ENCODE assay signal across 9 cellular contexts in the genomic region with DNA sequence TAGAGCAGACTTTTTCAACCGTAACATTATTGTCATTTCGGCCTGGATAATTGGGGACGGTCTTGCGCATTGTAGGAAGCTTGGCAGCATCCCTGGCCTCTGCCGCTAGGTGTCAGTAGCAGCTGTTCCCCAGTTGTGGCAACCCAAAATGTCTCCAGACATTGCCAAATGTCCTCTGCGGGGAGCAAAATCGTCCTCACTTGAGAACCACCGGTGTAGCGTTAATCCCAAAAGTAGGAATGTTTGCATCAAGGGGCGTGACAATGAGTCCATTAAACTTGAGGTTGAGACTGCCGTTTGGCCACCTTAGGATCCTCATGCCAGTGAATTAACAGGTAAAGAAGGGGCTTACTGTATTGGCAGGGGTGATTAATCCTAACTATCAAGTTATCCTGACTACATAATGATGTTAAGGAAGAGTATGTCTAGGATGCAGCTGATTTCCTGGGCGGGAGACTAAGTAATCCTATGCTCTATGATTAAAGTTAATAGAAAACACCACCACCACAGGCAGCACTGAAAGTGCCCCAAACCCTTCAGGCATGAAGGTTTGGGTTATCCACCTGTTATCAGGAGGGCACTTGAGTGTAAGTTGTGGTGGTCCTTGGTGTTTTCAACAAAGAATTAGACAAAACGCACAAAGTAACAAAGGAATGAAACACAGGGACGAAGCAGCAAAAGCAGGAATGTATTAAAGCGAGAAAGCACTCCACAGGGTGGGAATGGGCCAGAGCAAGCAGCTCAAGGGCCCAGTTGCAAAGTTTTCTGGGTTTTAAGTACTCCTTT. TPM values are rescaled to one million over a fixed set of nuclear protein-coding genes. Genes with fewer than 3 reads are reported as not detected.
A peak's percentile ranks its signal among the peaks of the same experiment; 100 is the strongest.
DNase-seq lines count a peak whose midpoint lies in the region; ATAC-seq and TF ChIP-seq lines count a peak whose summit lies in the region.
"Had no signal": no experiment of that assay in that cellular context is flagged by ENCODE, and none has a peak within 500 bp of the region (broad histone marks: within the 10 kb centered on the region; RNA-seq: fewer than 3 reads in every experiment).

No MANE protein-coding gene starts in this region.

- peaks cover 0 to 6% (median 0%) of the 10 kb centered on the region in 7 donors for H3K9me3 Mint-ChIP-seq in CD4-positive, CD25-positive, alpha-beta regulatory T cell

- H3K4me1 Mint-ChIP-seq in CD4-positive, CD25-positive, alpha-beta regulatory T cell, result peaks cover 0 to 13% (median 5%) of the 10 kb centered on the region in 4 donors
- H3K4me1 Mint-ChIP-seq in T-helper 17 cell, result peaks cover 7% of the 10 kb centered on the region

- no peaks in the 10 kb centered on the region for H3K36me3 ChIP-seq in CD4-positive, CD25-positive, alpha-beta regulatory T cell (ENCODE audit: control insufficient read depth, insufficient read depth, low read length)
- no peaks in the 10 kb centered on the region for H3K36me3 ChIP-seq in right atrium auricular region

- peak; percentile 69 to 88 (median 83) for DNase-seq in CD4-positive, CD25-positive, alpha-beta regulatory T cell
- DNase-seq in NCI-H1048 (lab: John Stamatoyannopoulos, UW), result peak; percentile 43
- DNase-seq in T-helper 17 cell, result peak; percentile 54 to 76 (median 65)
- peak; percentile 63 for DNase-seq in amniotic epithelial cell (ENCODE audit: low read depth)
- DNase-seq in right atrium auricular region (ENCODE audit: low spot score), result peak; percentile 89
- DNase-seq in sciatic nerve (ENCODE audit: low spot score), result peak; percentile 91

- H3K27me3 Mint-ChIP-seq in CD4-positive, CD25-positive, alpha-beta regulatory T cell, result no peaks in the 10 kb centered on the region
- no peaks in the 10 kb centered on the region for H3K27me3 Mint-ChIP-seq in T-helper 17 cell

- ATAC-seq in CD4-positive, CD25-positive, alpha-beta regulatory T cell (ENCODE audit: low read depth in 2 of 2), result peak; percentile 50 to 53
- peak; percentile 44 for ATAC-seq in GM21717 (IDR thresholded peaks at IDR 0.05; ENCODE audit: unreplicated experiment)
- ATAC-seq in T-helper 17 cell, result peak; percentile 53
- peak; percentile 79 for ATAC-seq in sciatic nerve
- ATAC-seq in HG02884 (IDR thresholded peaks at IDR 0.05; ENCODE audit: unreplicated experiment), result no peak

- peak overlapping the region; percentile 55 for H3K4me3 ChIP-seq in CD4-positive, CD25-positive, alpha-beta regulatory T cell (ENCODE audit: low read depth, low read length)
- peak overlapping the region in 1 of 2 donors; percentile 6 for H3K4me3 ChIP-seq in right atrium auricular region

- H3K27ac ChIP-seq in CD4-positive, CD25-positive, alpha-beta regulatory T cell (ENCODE audit: insufficient read depth, low read length, poor library complexity, severe bottlenecking), result peak overlapping the region; percentile 2
- no peak overlapping the region for H3K27ac ChIP-seq in right atrium auricular region

- TF ChIP-seq CTCF in right atrium auricular region (IDR thresholded peaks at IDR 0.05), result peak; percentile 81 to 94

- H3K27ac Mint-ChIP-seq in CD4-positive, CD25-positive, alpha-beta regulatory T cell, result peak overlapping the region in 2 of 3 donors; percentile 80 to 83
- peak overlapping the region; percentile 83 for H3K27ac Mint-ChIP-seq in T-helper 17 cell
- H3K27ac Mint-ChIP-seq: T-helper 1 cell treated with Interleukin-12 subunit alpha and Interleukin-12 subunit beta and Interleukin-4 antibody, amounts not matched to agents 30 μg/mL and 1 μg/mL, for 36 hours had no signal

- no peaks in the 10 kb centered on the region for H3K27me3 ChIP-seq in CD4-positive, CD25-positive, alpha-beta regulatory T cell (ENCODE audit: control insufficient read depth, insufficient read depth, low read length)
- no peaks in the 10 kb centered on the region for H3K27me3 ChIP-seq in right atrium auricular region

- H3K4me3 Mint-ChIP-seq in CD4-positive, CD25-positive, alpha-beta regulatory T cell, result peak overlapping the region in 3 of 4 donors; percentile 7 to 71 (median 63)
- H3K4me3 Mint-ChIP-seq in T-helper 17 cell, result peak overlapping the region; percentile 79
- H3K4me3 Mint-ChIP-seq: T-helper 1 cell treated with Interleukin-12 subunit alpha and Interleukin-12 subunit beta and Interleukin-4 antibody, amounts not matched to agents 30 μg/mL and 1 μg/mL, for 36 hours had no signal

- intact Hi-C loops in sciatic nerve (cut with DNase I), result loop anchor here (10.0 kb wide), 1 partner anchor 175 kb away; the partner anchor contains the start of gene RGPD8

- H3K4me1 ChIP-seq in CD4-positive, CD25-positive, alpha-beta regulatory T cell (ENCODE audit: control insufficient read depth, insufficient read depth, low read length, poor library complexity, severe bottlenecking), result no peaks in the 10 kb centered on the region
- H3K4me1 ChIP-seq in right atrium auricular region, result peaks cover 0 to 11% of the 10 kb centered on the region in 2 donors

- H3K9me3 ChIP-seq in CD4-positive, CD25-positive, alpha-beta regulatory T cell (ENCODE audit: control insufficient read depth in 2 of 2, low read length in 2 of 2), result peaks cover 0 to 3% of the 10 kb centered on the region in 2 experiments
- H3K9me3 ChIP-seq in T-helper 17 cell (ENCODE audit: control insufficient read depth, low read length, poor library complexity, severe bottlenecking), result no peaks in the 10 kb centered on the region
- H3K9me3 ChIP-seq in right atrium auricular region, result no peaks in the 10 kb centered on the region

- H3K36me3 Mint-ChIP-seq in CD4-positive, CD25-positive, alpha-beta regulatory T cell, result no peaks in the 10 kb centered on the region
- no peaks in the 10 kb centered on the region for H3K36me3 Mint-ChIP-seq in T-helper 17 cell (ENCODE audit: low read depth)

RNA-seq across cellular contexts. Expression of gene ZC3H8, which starts 4.9 kb away (rescaled TPM):
- total RNA-seq in CD4-positive, CD25-positive, alpha-beta regulatory T cell, result 16.6 TPM
- polyA plus RNA-seq in CD4-positive, CD25-positive, alpha-beta regulatory T cell, result 10 to 100 TPM; 11.6 to 15.6 (median 13.3) TPM
- total RNA-seq in T-helper 17 cell (10 to 100 TPM; 15.3 to 16.8 TPM), right atrium auricular region (1 to 10 TPM; 5.2 to 7.2 TPM), sciatic nerve (11.1 TPM)

RNA-seq across cellular contexts. Expression of gene ZC3H6, which starts 15.7 kb away (rescaled TPM):
- total RNA-seq in CD4-positive, CD25-positive, alpha-beta regulatory T cell, result 18.7 TPM
- 1 to 10 TPM; 5.1 to 8.3 (median 7.1) TPM for polyA plus RNA-seq in CD4-positive, CD25-positive, alpha-beta regulatory T cell
- total RNA-seq in T-helper 17 cell (10 to 100 TPM; 17.7 to 19.6 TPM), right atrium auricular region (10 to 100 TPM; 12.7 to 16.9 TPM), sciatic nerve (37.7 TPM)
